ENCODE assay signal across 22 cellular contexts in genomic region chr5:109748545-109748944, GRCh38. TPM values are rescaled to one million over a fixed set of nuclear protein-coding genes. Genes with fewer than 3 reads are reported as not detected.
DNase-seq lines count a peak whose midpoint lies in the region; ATAC-seq and TF ChIP-seq lines count a peak whose summit lies in the region.
"Had no signal": no experiment of that assay in that cellular context is flagged by ENCODE, and none has a peak within 500 bp of the region (broad histone marks: within the 10 kb centered on the region; RNA-seq: fewer than 3 reads in every experiment).

No MANE protein-coding gene starts in this region.

- no peak overlapping the region for H2AFZ ChIP-seq in mammary epithelial cell (ENCODE audit: low read depth, low read length)
- H2AFZ ChIP-seq: parathyroid adenoma had no signal

- H3K36me3 ChIP-seq in mammary epithelial cell (ENCODE audit: insufficient read depth, low read length): no peaks in the 10 kb centered on the region
- H3K36me3 ChIP-seq: sigmoid colon, upper lobe of right lung had no signal

- no peaks in the 10 kb centered on the region for H3K9me3 ChIP-seq in mammary epithelial cell (replicated peaks; ENCODE audit: insufficient read depth, low read length)
- H3K9me3 ChIP-seq: sigmoid colon, upper lobe of right lung had no signal

- no peak for ATAC-seq in HG03354 (IDR thresholded peaks at IDR 0.05; ENCODE audit: poor library complexity, severe bottlenecking, unreplicated experiment)
- ATAC-seq: left cardiac atrium, upper lobe of right lung had no signal

- no peaks in the 10 kb centered on the region for H4K20me1 ChIP-seq in mammary epithelial cell (ENCODE audit: insufficient read depth, low read length)

- no peaks in the 10 kb centered on the region for H3K27me3 ChIP-seq in mammary epithelial cell (ENCODE audit: insufficient read depth, low read length)
- H3K27me3 ChIP-seq: sigmoid colon, upper lobe of right lung had no signal

- peaks cover 24% of the 10 kb centered on the region for H3K9me3 Mint-ChIP-seq in MCF 10A (ENCODE audit: unreplicated experiment)
- H3K9me3 Mint-ChIP-seq: nephron progenitor cell had no signal

- DNase-seq in MCF 10A (ENCODE audit: unreplicated experiment): no peak
- no peak for DNase-seq in mammary epithelial cell
- peak; percentile 33 for DNase-seq in astrocyte of the hippocampus (ENCODE audit: low read depth, low spot score)
- peak; percentile 47 for DNase-seq in iris pigment epithelial cell (ENCODE audit: low read depth)
- no peak for DNase-seq in COLO829 (ENCODE audit: low spot score)
- DNase-seq in DMS53 treated with DMSO at 0.1 percent for 48 hours (lab: John Stamatoyannopoulos, UW; ENCODE audit: unreplicated experiment): no peak
- DNase-seq in mucosa of gallbladder (ENCODE audit: low spot score): no peak
- DNase-seq: activated CD4-positive, alpha-beta T cell treated with anti-CD3 and anti-CD28 coated beads for 48 hours; activated naive CD8-positive, alpha-beta T cell treated with anti-CD3 and anti-CD28 coated beads for 36 hours; COR-L47; DMS79 treated with DMSO at 0.1 percent for 48 hours; effector memory CD4-positive, alpha-beta T cell; GOT3; left cardiac atrium; NCI-H748 treated with DMSO at 0.1 percent for 48 hours; nephron progenitor cell; SHP77 treated with DMSO at 0.1 percent for 48 hours; sigmoid colon; upper lobe of right lung had no signal

- no peak overlapping the region for H3K4me3 ChIP-seq in mammary epithelial cell (replicated peaks in 1 of 3; ENCODE audit: insufficient read depth in 1 of 3, low read depth in 2 of 3, low read length in 3 of 3)
- H3K4me3 ChIP-seq: sigmoid colon, upper lobe of right lung had no signal

- POLR2A ChIA-PET in MCF 10A (lab: Yijun Ruan, JAX): interaction anchor here (1.0 kb wide), 1 partner anchor 58 kb away, joined by 4 read pairs; the partner anchor contains the start of gene MAN2A1

- H3K4me3 Mint-ChIP-seq in MCF 10A (ENCODE audit: unreplicated experiment): no peak overlapping the region
- H3K4me3 Mint-ChIP-seq: activated naive CD8-positive, alpha-beta T cell treated with anti-CD3 and anti-CD28 coated beads for 36 hours; B cell; nephron progenitor cell had no signal

- H3K36me3 Mint-ChIP-seq in MCF 10A (ENCODE audit: insufficient read depth, unreplicated experiment): no peaks in the 10 kb centered on the region

- H3K9ac ChIP-seq in mammary epithelial cell (ENCODE audit: insufficient read depth, low read length): no peak overlapping the region
- H3K9ac ChIP-seq: parathyroid adenoma had no signal

- BruUV-seq in MCF 10A (replicated peaks; lab: Mats Ljungman, UMichigan): no TSS peak
- no TSS peak for BruUV-seq in mammary epithelial cell (replicated peaks; lab: Mats Ljungman, UMichigan)

- peaks cover 8% of the 10 kb centered on the region for H3K4me1 ChIP-seq in mammary epithelial cell (ENCODE audit: insufficient read depth, low read length)

- H3K27ac ChIP-seq in mammary epithelial cell (ENCODE audit: insufficient read depth, low read depth, low read length): no peak overlapping the region
- H3K27ac ChIP-seq: parathyroid adenoma, sigmoid colon, upper lobe of right lung had no signal

- H3K27ac Mint-ChIP-seq in MCF 10A (ENCODE audit: low read depth, unreplicated experiment): peak overlapping the region; percentile 25
- H3K27ac Mint-ChIP-seq: activated naive CD8-positive, alpha-beta T cell treated with anti-CD3 and anti-CD28 coated beads for 36 hours; B cell; nephron progenitor cell had no signal

- H3K4me2 ChIP-seq in mammary epithelial cell (ENCODE audit: insufficient read depth, low read depth, low read length): no peak overlapping the region

- intact Hi-C loops in MCF 10A (cut with micrococcal nuclease): no loop called here
- intact Hi-C loops in mammary epithelial cell (cut with micrococcal nuclease): no loop called here

- in situ Hi-C loops in mammary epithelial cell (cut with MboI; ENCODE audit: low sequenced_read_pairs in 2 of 2): no loop called here

- H3K79me2 ChIP-seq in mammary epithelial cell (ENCODE audit: insufficient read depth, low read length): peaks cover 57% of the 10 kb centered on the region
- H3K79me2 ChIP-seq: parathyroid adenoma had no signal

- no peaks in the 10 kb centered on the region for H3K27me3 Mint-ChIP-seq in MCF 10A (ENCODE audit: insufficient read depth, unreplicated experiment)
- H3K27me3 Mint-ChIP-seq: activated naive CD8-positive, alpha-beta T cell treated with anti-CD3 and anti-CD28 coated beads for 36 hours; B cell had no signal

- TF ChIP-seq CTCF in MCF 10A (IDR thresholded peaks at IDR 0.05; ENCODE audit: unreplicated experiment) (no peak), mammary epithelial cell (conservative IDR thresholded peaks at IDR 0.05 in 1 of 2, IDR thresholded peaks at IDR 0.05 in 1 of 2; ENCODE audit: extremely low read depth in 1 of 2, insufficient read depth in 1 of 2, low read depth in 1 of 2, low read length in 2 of 2) (no peak)

- peaks cover 17% of the 10 kb centered on the region for H3K4me1 Mint-ChIP-seq in MCF 10A (ENCODE audit: insufficient read depth, unreplicated experiment)

- CTCF ChIA-PET in MCF 10A (lab: Yijun Ruan, JAX) (no interaction called here), mammary epithelial cell (lab: Charles Lee; ENCODE audit: low non-redundant PET) (no interaction called here)

- dilution Hi-C loops in mammary epithelial cell (cut with HindIII; ENCODE audit: low sequenced_read_pairs): no loop called here

RNA-seq across cellular contexts. Expression of gene MAN2A1, which starts 58.8 kb away (rescaled TPM):
- total RNA-seq in MCF 10A (2022) (44.1 and 55.8 TPM in 2 replicates), mammary epithelial cell (10 to 100 TPM; 54.4 to 97.4 TPM), mucosa of gallbladder (105 TPM)
- polyA plus RNA-seq in mammary epithelial cell: 17.9 TPM
- 33.9 TPM for polyA minus RNA-seq in mammary epithelial cell

Comparison
In these comparisons a context has a peak if more than half of its experiments do, and no peak if none do; other contexts are left out.
1. DNase-seq: peak in astrocyte of the hippocampus (single experiment) and iris pigment epithelial cell (single experiment); none in MCF 10A (single experiment), mammary epithelial cell (single experiment), COLO829 (single experiment), DMS53 treated with DMSO at 0.1 percent for 48 hours (single experiment) and mucosa of gallbladder (single experiment).